Comparison of ENCODE assay signal across 6 cellular contexts in genomic region chr3:10732292-10732691, GRCh38.
"Had no signal": no experiment of that assay in that cellular context is flagged by ENCODE, and none has a peak within 500 bp of the region (broad histone marks: within the 10 kb centered on the region; RNA-seq: fewer than 3 reads in every experiment).

No MANE protein-coding gene starts in this region.

- H3K4me1 Mint-ChIP-seq: IgD-negative memory B cell had no signal

- H3K4me3 ChIP-seq: GM23338 had no signal

- DNase-seq: H9, HCEC 1CT had no signal

- H3K36me3 Mint-ChIP-seq: IgD-negative memory B cell had no signal

- H3K27ac ChIP-seq: HL-60 had no signal

- ATAC-seq: GM23338, HepG2 had no signal

- H3K27ac Mint-ChIP-seq: GM23338, H9, IgD-negative memory B cell had no signal

- H3K4me3 Mint-ChIP-seq: GM23338, H9, IgD-negative memory B cell had no signal
